Comparison of ENCODE assay signal across 8 cellular contexts in the genomic region with DNA sequence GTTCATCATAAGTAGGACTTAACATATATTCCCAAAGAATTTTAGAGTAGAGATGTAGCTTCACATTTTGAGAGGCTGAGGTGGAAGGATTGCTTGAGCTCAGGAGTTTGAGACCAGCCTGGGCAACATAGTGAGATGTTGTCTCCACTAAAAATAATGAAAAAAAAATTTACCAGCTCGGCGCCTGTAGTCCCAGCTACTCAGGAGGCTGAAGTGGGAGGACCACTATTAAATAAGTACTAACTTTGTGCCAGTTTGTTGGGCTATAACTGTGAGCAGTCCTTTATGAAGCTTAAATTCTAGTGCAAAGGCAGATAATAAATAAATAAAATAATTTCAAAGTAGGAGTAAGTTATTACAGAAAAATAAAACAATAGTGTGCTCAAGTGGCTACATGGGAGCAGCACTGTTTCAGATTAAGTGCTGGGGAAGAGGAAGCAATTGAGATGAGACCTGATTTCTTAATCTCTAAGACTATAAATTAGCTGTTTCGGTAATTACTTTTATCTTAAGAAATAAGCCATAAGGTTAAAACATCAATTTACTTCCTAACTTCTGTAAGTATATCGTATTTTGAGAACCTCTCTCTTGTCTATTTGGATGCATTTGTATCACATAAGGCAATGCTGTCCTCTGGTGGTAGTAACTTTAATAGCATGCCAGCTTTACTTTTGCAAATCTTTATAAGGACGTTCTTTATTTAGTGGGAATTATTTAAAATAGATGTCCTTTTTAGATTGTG.
DNase-seq lines count a peak whose midpoint lies in the region; ATAC-seq, FAIRE-seq and TF ChIP-seq lines count a peak whose summit lies in the region.

No MANE protein-coding gene starts in this region.

- in situ Hi-C loops in astrocyte of the spinal cord (cut with HindIII; ENCODE audit: low sequenced_read_pairs), result no loop called here

- H3K4me2 ChIP-seq in hepatocyte, result no peak overlapping the region
- H3K4me2 ChIP-seq in smooth muscle cell, result no peak overlapping the region

- H3K4me3 ChIP-seq in astrocyte of the spinal cord (ENCODE audit: low read depth, low read length) (no peak overlapping the region), hepatocyte (no peak overlapping the region), smooth muscle cell (no peak overlapping the region)

- peak; percentile 16 for DNase-seq in COR-L47 (lab: John Stamatoyannopoulos, UW)
- DNase-seq in GM18507 (ENCODE audit: extremely low spot score, insufficient read length, low read depth), result no peak
- DNase-seq in NCI-H460 (ENCODE audit: extremely low read depth, low read depth), result peak; percentile 44
- peak; percentile 81 for DNase-seq in astrocyte of the spinal cord (ENCODE audit: low read depth, low spot score)
- peak; percentile 67 for DNase-seq in hepatocyte (ENCODE audit: low spot score)
- no peak for DNase-seq in smooth muscle cell (lab: John Stamatoyannopoulos, UW; ENCODE audit: unreplicated experiment)
- DNase-seq in stimulated activated CD4-positive, alpha-beta T cell treated with anti-CD3 and anti-CD28 coated beads, Interleukin-12 subunit alpha, Interleukin-12 subunit beta, amount 100 ng/mL, for 4 hours, result no peak

- H4K20me1 ChIP-seq in hepatocyte (ENCODE audit: insufficient read depth, poor library complexity, severe bottlenecking) (no peaks in the 10 kb centered on the region), smooth muscle cell (ENCODE audit: low read depth) (no peaks in the 10 kb centered on the region)

- no peaks in the 10 kb centered on the region for H3K9me3 ChIP-seq in hepatocyte (ENCODE audit: low read depth)
- H3K9me3 ChIP-seq in smooth muscle cell (replicated peaks; ENCODE audit: low read depth), result no peaks in the 10 kb centered on the region

- H3F3A ChIP-seq in smooth muscle cell (ENCODE audit: low read depth), result peaks cover 4% of the 10 kb centered on the region

- TF ChIP-seq CTCF in astrocyte of the spinal cord (IDR thresholded peaks at IDR 0.05; ENCODE audit: low read depth, low read length) (peak; percentile 92), hepatocyte (IDR thresholded peaks at IDR 0.05; ENCODE audit: poor library complexity) (peak; percentile 95), smooth muscle cell (IDR thresholded peaks at IDR 0.05; ENCODE audit: borderline replicate concordance, insufficient read depth, poor library complexity, severe bottlenecking) (peak; percentile 96)

- H3K4me1 ChIP-seq in hepatocyte (ENCODE audit: insufficient read depth) (no peaks in the 10 kb centered on the region), smooth muscle cell (ENCODE audit: low read depth) (no peaks in the 10 kb centered on the region)

- peak; percentile 82 for FAIRE-seq in GM18507 (lab: Jason Lieb, UNC)

- H3K9me2 ChIP-seq in hepatocyte (replicated peaks; ENCODE audit: insufficient read depth), result no peaks in the 10 kb centered on the region

- 48% methylated on average over 5 of the region's 5 CpGs for WGBS in hepatocyte (ENCODE audit: low lambda C conversion rate, missing lambda C conversion rate)
- WGBS in smooth muscle cell (ENCODE audit: low lambda C conversion rate), result 53% methylated on average over 5 of the region's 5 CpGs

- no peaks in the 10 kb centered on the region for H3K27me3 ChIP-seq in hepatocyte
- H3K27me3 ChIP-seq in smooth muscle cell (ENCODE audit: low read depth), result no peaks in the 10 kb centered on the region

- no peaks in the 10 kb centered on the region for H3K79me2 ChIP-seq in hepatocyte
- no peaks in the 10 kb centered on the region for H3K79me2 ChIP-seq in smooth muscle cell (ENCODE audit: low read depth)

- H2AFZ ChIP-seq in hepatocyte, result no peak overlapping the region
- no peak overlapping the region for H2AFZ ChIP-seq in smooth muscle cell (ENCODE audit: low read depth)

- H3K9ac ChIP-seq in smooth muscle cell (ENCODE audit: low read depth), result no peak overlapping the region

- peak; percentile 53 for ATAC-seq in HG03139 (IDR thresholded peaks at IDR 0.05; ENCODE audit: unreplicated experiment)

- H3K27ac ChIP-seq in hepatocyte (no peak overlapping the region), smooth muscle cell (ENCODE audit: low read depth) (no peak overlapping the region)

- H3K36me3 ChIP-seq in hepatocyte (replicated peaks; ENCODE audit: insufficient read depth, low read depth), result no peaks in the 10 kb centered on the region
- peaks cover 7% of the 10 kb centered on the region for H3K36me3 ChIP-seq in smooth muscle cell (ENCODE audit: low read depth)

Comparison
In these comparisons a context has a peak if more than half of its experiments do, and no peak if none do; other contexts are left out.
1. DNase-seq: peak in COR-L47 (single experiment), NCI-H460 (single experiment), astrocyte of the spinal cord (single experiment) and hepatocyte (single experiment); none in GM18507 (single experiment), smooth muscle cell (single experiment) and stimulated activated CD4-positive, alpha-beta T cell treated with anti-CD3 and anti-CD28 coated beads, Interleukin-12 subunit alpha, Interleukin-12 subunit beta, amount 100 ng/mL, for 4 hours (single experiment).
2. Peak in every context shown above with its lines, with median percentiles within 50 percentile points of each other: CTCF ChIP-seq.